1 cellular context compared by ENCODE assay signal in the genomic region with DNA sequence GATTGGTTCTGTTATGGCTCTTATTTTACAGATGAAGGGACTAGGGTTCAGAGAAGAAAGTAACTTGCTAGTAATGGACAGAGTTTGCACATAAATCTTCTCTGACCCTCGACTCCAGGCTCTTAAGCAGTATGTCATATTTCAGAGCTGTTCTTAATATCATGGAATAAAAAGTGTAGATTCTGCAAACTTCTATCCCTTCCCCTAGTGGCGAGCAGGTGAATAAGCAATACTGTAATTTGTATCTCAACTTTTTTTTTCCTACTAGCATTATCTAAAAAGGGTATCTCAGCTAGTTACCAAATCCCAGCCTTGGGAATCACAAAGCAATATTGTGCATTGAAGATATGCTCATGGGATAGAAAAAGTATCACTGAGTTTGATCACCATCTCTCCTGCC.
TF ChIP-seq lines count a peak whose summit lies in the region.

No MANE protein-coding gene starts in this region.

TF ChIP-seq in IMR-90, 13 proteins besides CTCF, POLR2A, EP300 and RAD21:
- TF ChIP-seq BHLHE40 (IDR thresholded peaks at IDR 0.05; ENCODE audit: low read depth, low read length) (no peak), CEBPB (IDR thresholded peaks at IDR 0.05; ENCODE audit: low read depth, low read length) (no peak), MXI1 (IDR thresholded peaks at IDR 0.05; ENCODE audit: borderline replicate concordance, low read depth, low read length) (no peak), FOS (IDR thresholded peaks at IDR 0.05; ENCODE audit: low read depth, low read length) (no peak)
- TF ChIP-seq, protein P1, sequence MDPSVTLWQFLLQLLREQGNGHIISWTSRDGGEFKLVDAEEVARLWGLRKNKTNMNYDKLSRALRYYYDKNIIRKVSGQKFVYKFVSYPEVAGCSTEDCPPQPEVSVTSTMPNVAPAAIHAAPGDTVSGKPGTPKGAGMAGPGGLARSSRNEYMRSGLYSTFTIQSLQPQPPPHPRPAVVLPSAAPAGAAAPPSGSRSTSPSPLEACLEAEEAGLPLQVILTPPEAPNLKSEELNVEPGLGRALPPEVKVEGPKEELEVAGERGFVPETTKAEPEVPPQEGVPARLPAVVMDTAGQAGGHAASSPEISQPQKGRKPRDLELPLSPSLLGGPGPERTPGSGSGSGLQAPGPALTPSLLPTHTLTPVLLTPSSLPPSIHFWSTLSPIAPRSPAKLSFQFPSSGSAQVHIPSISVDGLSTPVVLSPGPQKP (IDR thresholded peaks at IDR 0.05; ENCODE audit: borderline replicate concordance, low read depth, low read length): no peak
